In genomic region chr9:93450817-93451761, GRCh38 we compare ENCODE assay signal across 7 cellular contexts. TPM values are rescaled to one million over a fixed set of nuclear protein-coding genes. Genes with fewer than 3 reads are reported as not detected.
DNase-seq lines count a peak whose midpoint lies in the region; ATAC-seq and TF ChIP-seq lines count a peak whose summit lies in the region.

A gene with protein sequence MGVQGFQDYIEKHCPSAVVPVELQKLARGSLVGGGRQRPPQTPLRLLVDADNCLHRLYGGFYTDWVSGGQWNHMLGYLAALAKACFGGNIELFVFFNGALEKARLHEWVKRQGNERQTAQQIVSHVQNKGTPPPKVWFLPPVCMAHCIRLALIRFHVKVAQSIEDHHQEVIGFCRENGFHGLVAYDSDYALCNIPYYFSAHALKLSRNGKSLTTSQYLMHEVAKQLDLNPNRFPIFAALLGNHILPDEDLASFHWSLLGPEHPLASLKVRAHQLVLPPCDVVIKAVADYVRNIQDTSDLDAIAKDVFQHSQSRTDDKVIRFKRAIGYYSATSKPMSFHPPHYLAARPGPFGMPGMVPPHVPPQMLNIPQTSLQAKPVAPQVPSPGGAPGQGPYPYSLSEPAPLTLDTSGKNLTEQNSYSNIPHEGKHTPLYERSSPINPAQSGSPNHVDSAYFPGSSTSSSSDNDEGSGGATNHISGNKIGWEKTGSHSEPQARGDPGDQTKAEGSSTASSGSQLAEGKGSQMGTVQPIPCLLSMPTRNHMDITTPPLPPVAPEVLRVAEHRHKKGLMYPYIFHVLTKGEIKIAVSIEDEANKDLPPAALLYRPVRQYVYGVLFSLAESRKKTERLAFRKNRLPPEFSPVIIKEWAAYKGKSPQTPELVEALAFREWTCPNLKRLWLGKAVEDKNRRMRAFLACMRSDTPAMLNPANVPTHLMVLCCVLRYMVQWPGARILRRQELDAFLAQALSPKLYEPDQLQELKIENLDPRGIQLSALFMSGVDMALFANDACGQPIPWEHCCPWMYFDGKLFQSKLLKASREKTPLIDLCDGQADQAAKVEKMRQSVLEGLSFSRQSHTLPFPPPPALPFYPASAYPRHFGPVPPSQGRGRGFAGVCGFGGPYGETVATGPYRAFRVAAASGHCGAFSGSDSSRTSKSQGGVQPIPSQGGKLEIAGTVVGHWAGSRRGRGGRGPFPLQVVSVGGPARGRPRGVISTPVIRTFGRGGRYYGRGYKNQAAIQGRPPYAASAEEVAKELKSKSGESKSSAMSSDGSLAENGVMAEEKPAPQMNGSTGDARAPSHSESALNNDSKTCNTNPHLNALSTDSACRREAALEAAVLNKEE (plus strand): TSS chr9:93451685. CDS start chr9:93451916, 231 bp downstream.

- peaks cover 0 to 2% (median 0%) of the 10 kb centered on the region in 5 experiments for H3K9me3 Mint-ChIP-seq in brain

- peaks cover 0 to 41% of the 10 kb centered on the region in 2 donors for H3K36me3 ChIP-seq in gastrocnemius medialis

- peaks cover 48% of the 10 kb centered on the region for H3K4me1 Mint-ChIP-seq in brain

- peak within 1 kb of the TSS; percentile 96 to 100 (median 98) for H3K27ac ChIP-seq in gastrocnemius medialis

- no peaks in the 10 kb centered on the region for H3K27me3 ChIP-seq in gastrocnemius medialis

- H3K4me1 ChIP-seq in gastrocnemius medialis = peaks cover 27 to 37% of the 10 kb centered on the region in 2 donors

- peaks cover 49% of the 10 kb centered on the region for H3K36me3 Mint-ChIP-seq in brain

- ATAC-seq in GM18505 (IDR thresholded peaks at IDR 0.05; ENCODE audit: unreplicated experiment) (peak; percentile 63), HG02870 (IDR thresholded peaks at IDR 0.05; ENCODE audit: unreplicated experiment) (peak; percentile 50), gastrocnemius medialis (peak; percentile 65 to 66)

- TF ChIP-seq POLR2A in GM18505 (IDR thresholded peaks at IDR 0.05; ENCODE audit: borderline replicate concordance, extremely low read depth, insufficient read depth, insufficient read length) (peak; percentile 85), gastrocnemius medialis (IDR thresholded peaks at IDR 0.05) (peak; percentile 89 to 95)

- DNase-seq in NCI-H1930 (lab: John Stamatoyannopoulos, UW) (peak; percentile 37 to 62), UCSD-AML1 (lab: John Stamatoyannopoulos, UW; ENCODE audit: unreplicated experiment) (peak; percentile 87), gastrocnemius medialis (peak; percentile 51 to 64)

- peak within 1 kb of the TSS; percentile 97 to 99 (median 97) for H3K27ac Mint-ChIP-seq in brain

- intact Hi-C loops in gastrocnemius medialis (cut with DNase I; ENCODE audit: low total_unique reads) = loop anchor here (2.0 to 5.0 kb wide), 2 partner anchors 146 to 716 kb away; no protein-coding TSS in a partner anchor

- H3K9me3 ChIP-seq in gastrocnemius medialis = no peaks in the 10 kb centered on the region

- H3K4me3 ChIP-seq in iPS-11a (ENCODE audit: low read depth, low read length) = peak within 1 kb of the TSS; percentile 93
- peak within 1 kb of the TSS; percentile 84 to 97 (median 94) for H3K4me3 ChIP-seq in gastrocnemius medialis

- in situ Hi-C loops in gastrocnemius medialis (cut with MboI; ENCODE audit: low sequenced_read_pairs in 4 of 4) = loop anchor here (10.0 to 25.0 kb wide), 3 partner anchors 111 to 339 kb away; no protein-coding TSS in a partner anchor

- H3K4me3 Mint-ChIP-seq in brain = peak within 1 kb of the TSS; percentile 92 to 98 (median 96)

- H3K27me3 Mint-ChIP-seq in brain = peaks cover 13% of the 10 kb centered on the region

- TF ChIP-seq CTCF in brain (conservative IDR thresholded peaks at IDR 0.05) (no peak), gastrocnemius medialis (IDR thresholded peaks at IDR 0.05 in 4 of 5, conservative IDR thresholded peaks at IDR 0.05 in 1 of 5) (no peak)

RNA-seq across cellular contexts. Expression of the gene that starts here (rescaled TPM):
- 61.7 TPM for polyA plus RNA-seq in brain (ENCODE audit: insufficient read depth, low read depth, low replicate concordance)
- 10 to 100 TPM; 44.4 to 94.7 (median 72.3) TPM for total RNA-seq in gastrocnemius medialis

Comparison
In these comparisons a context has a peak if more than half of its experiments do, and no peak if none do; other contexts are left out.
1. Peak in every context shown above with its lines: DNase-seq, ATAC-seq, H3K4me3 ChIP-seq and H3K27ac ChIP-seq.